29 cellular contexts compared by ENCODE assay signal in genomic region chr18:44878335-44878734, GRCh38.
"Had no signal": no experiment of that assay in that cellular context is flagged by ENCODE, and none has a peak within 500 bp of the region (broad histone marks: within the 10 kb centered on the region; RNA-seq: fewer than 3 reads in every experiment).

No MANE protein-coding gene starts in this region.

- DNase-seq: activated CD4-positive, alpha-beta T cell treated with anti-CD3 and anti-CD28 coated beads for 4 hours; activated CD4-positive, alpha-beta T cell treated with anti-CD3 and anti-CD28 coated beads, Interleukin-2, amount 50 U/mL, for 1 hour; activated CD4-positive, alpha-beta T cell treated with anti-CD3 and anti-CD28 coated beads, Interleukin-2, amount 50 U/mL, for 48 hours; activated CD4-positive, CD25-positive, alpha-beta regulatory T cell; activated CD4-positive, CD25-positive, alpha-beta regulatory T cell treated with anti-CD3 and anti-CD28 coated beads, Interleukin-2, amount 50 U/mL, for 72 hours; activated CD8-positive, alpha-beta memory T cell treated with anti-CD3 and anti-CD28 coated beads for 24 hours; activated CD8-positive, alpha-beta T cell treated with anti-CD3 and anti-CD28 coated beads for 36 hours; activated effector memory CD4-positive, alpha-beta T cell treated with anti-CD3 and anti-CD28 coated beads, Interleukin-2, amount 50 U/mL, for 16 hours; activated naive CD4-positive, alpha-beta T cell treated with anti-CD3 and anti-CD28 coated beads for 36 hours; activated naive CD8-positive, alpha-beta T cell treated with anti-CD3 and anti-CD28 coated beads for 36 hours; activated naive CD8-positive, alpha-beta T cell treated with anti-CD3 and anti-CD28 coated beads, Interleukin-2, amount 50 U/mL, for 24 hours; activated T-cell treated with anti-CD3 and anti-CD28 coated beads, Interleukin-2, amount 50 U/mL, for 4 hours; adrenal gland; amygdala; aorta; body of pancreas; caudate nucleus; cortex of kidney; dermis blood vessel endothelial cell; effector CD4-positive, alpha-beta T cell; effector memory CD8-positive, alpha-beta T cell; esophagus squamous epithelium; foreskin melanocyte; T-helper 1 cell; T-helper 2 cell had no signal

- H3K4me1 ChIP-seq: adrenal gland had no signal

- H3K4me3 Mint-ChIP-seq: activated CD8-positive, alpha-beta T cell treated with anti-CD3 and anti-CD28 coated beads for 36 hours; activated naive CD4-positive, alpha-beta T cell treated with anti-CD3 and anti-CD28 coated beads for 36 hours; activated naive CD4-positive, alpha-beta T cell treated with anti-CD3 and anti-CD28 coated beads, Interleukin-2, amount 50 U/mL, for 24 hours; activated naive CD8-positive, alpha-beta T cell treated with anti-CD3 and anti-CD28 coated beads for 36 hours; activated naive CD8-positive, alpha-beta T cell treated with anti-CD3 and anti-CD28 coated beads, Interleukin-2, amount 50 U/mL, for 24 hours; activated T-cell treated with anti-CD3 and anti-CD28 coated beads, Interleukin-2, amount 50 U/mL, for 4 hours; effector memory CD8-positive, alpha-beta T cell had no signal

- H3K9me3 ChIP-seq: adrenal gland, body of pancreas, esophagus squamous epithelium, gastroesophageal sphincter had no signal

- H3K27me3 ChIP-seq: adrenal gland, body of pancreas, esophagus squamous epithelium, gastroesophageal sphincter had no signal

- ATAC-seq: activated CD8-positive, alpha-beta T cell treated with anti-CD3 and anti-CD28 coated beads for 36 hours; activated naive CD8-positive, alpha-beta T cell treated with anti-CD3 and anti-CD28 coated beads, Interleukin-2, amount 50 U/mL, for 24 hours; activated T-cell treated with anti-CD3 and anti-CD28 coated beads, Interleukin-2, amount 50 U/mL, for 4 hours; body of pancreas; effector memory CD8-positive, alpha-beta T cell; gastroesophageal sphincter had no signal

- H3K27ac ChIP-seq: adrenal gland, epithelial cell of prostate, esophagus squamous epithelium, gastroesophageal sphincter had no signal

- H3K9me3 Mint-ChIP-seq: activated CD8-positive, alpha-beta T cell treated with anti-CD3 and anti-CD28 coated beads for 36 hours; activated naive CD4-positive, alpha-beta T cell treated with anti-CD3 and anti-CD28 coated beads for 36 hours; activated naive CD4-positive, alpha-beta T cell treated with anti-CD3 and anti-CD28 coated beads, Interleukin-2, amount 50 U/mL, for 24 hours; activated naive CD8-positive, alpha-beta T cell treated with anti-CD3 and anti-CD28 coated beads for 36 hours; activated naive CD8-positive, alpha-beta T cell treated with anti-CD3 and anti-CD28 coated beads, Interleukin-2, amount 50 U/mL, for 24 hours; activated T-cell treated with anti-CD3 and anti-CD28 coated beads, Interleukin-2, amount 50 U/mL, for 4 hours; activated T-helper 2 cell treated with anti-CD3 and anti-CD28 coated beads, Interferon-gamma antibody, Interleukin-2, Interleukin-4, amounts not matched to agents 10 μg/mL and 5 μg/mL and 100 μg/mL, durations not matched to agents 14 hours and 24 hours and 36 hours; effector memory CD8-positive, alpha-beta T cell had no signal

- H3K4me1 Mint-ChIP-seq: activated naive CD4-positive, alpha-beta T cell treated with anti-CD3 and anti-CD28 coated beads, Interleukin-2, amount 50 U/mL, for 24 hours; activated naive CD8-positive, alpha-beta T cell treated with anti-CD3 and anti-CD28 coated beads for 36 hours had no signal

- H3K36me3 Mint-ChIP-seq: activated naive CD4-positive, alpha-beta T cell treated with anti-CD3 and anti-CD28 coated beads, Interleukin-2, amount 50 U/mL, for 24 hours had no signal

- H3K4me3 ChIP-seq: adrenal gland, body of pancreas, esophagus squamous epithelium, gastroesophageal sphincter had no signal

- H3K27me3 Mint-ChIP-seq: activated naive CD4-positive, alpha-beta T cell treated with anti-CD3 and anti-CD28 coated beads, Interleukin-2, amount 50 U/mL, for 24 hours had no signal

- H3K27ac Mint-ChIP-seq: activated CD8-positive, alpha-beta T cell treated with anti-CD3 and anti-CD28 coated beads for 36 hours; activated naive CD4-positive, alpha-beta T cell treated with anti-CD3 and anti-CD28 coated beads for 36 hours; activated naive CD4-positive, alpha-beta T cell treated with anti-CD3 and anti-CD28 coated beads, Interleukin-2, amount 50 U/mL, for 24 hours; activated naive CD8-positive, alpha-beta T cell treated with anti-CD3 and anti-CD28 coated beads for 36 hours; activated naive CD8-positive, alpha-beta T cell treated with anti-CD3 and anti-CD28 coated beads, Interleukin-2, amount 50 U/mL, for 24 hours; activated T-helper 2 cell treated with anti-CD3 and anti-CD28 coated beads, Interferon-gamma antibody, Interleukin-2, Interleukin-4, amounts not matched to agents 10 μg/mL and 5 μg/mL and 100 μg/mL, durations not matched to agents 14 hours and 24 hours and 36 hours; effector memory CD8-positive, alpha-beta T cell had no signal

- H3K36me3 ChIP-seq: adrenal gland, esophagus squamous epithelium had no signal
